11 cellular contexts compared by ENCODE assay signal in genomic region chr1:25569599-25570458, GRCh38. TPM values are rescaled to one million over a fixed set of nuclear protein-coding genes. Genes with fewer than 3 reads are reported as not detected.
DNase-seq lines count a peak whose midpoint lies in the region; ATAC-seq and TF ChIP-seq lines count a peak whose summit lies in the region.
"Had no signal": no experiment of that assay in that cellular context is flagged by ENCODE, and none has a peak within 500 bp of the region (broad histone marks: within the 10 kb centered on the region; RNA-seq: fewer than 3 reads in every experiment).

No MANE protein-coding gene starts in this region.

- DNase-seq in M059J (ENCODE audit: low read depth) = peak; percentile 18
- no peak for DNase-seq in brain microvascular endothelial cell
- DNase-seq in myocyte (ENCODE audit: low read depth) = peak; percentile 61
- DNase-seq in kidney tubule cell (ENCODE audit: low spot score) = no peak
- DNase-seq in activated CD4-positive, alpha-beta T cell treated with anti-CD3 and anti-CD28 coated beads for 48 hours = no peak
- no peak for DNase-seq in posterior vena cava (ENCODE audit: low spot score)

- intact Hi-C loops in posterior vena cava (cut with DNase I) = no loop called here

- H3K4me1 ChIP-seq in gastroesophageal sphincter = peaks cover 0 to 73% (median 39%) of the 10 kb centered on the region in 3 donors

- H3K36me3 ChIP-seq in brain microvascular endothelial cell (replicated peaks) (no peaks in the 10 kb centered on the region), gastroesophageal sphincter (no peaks in the 10 kb centered on the region)
- H3K36me3 ChIP-seq: BLaER1, MG63 had no signal

- no peak for TF ChIP-seq POLR2A in gastroesophageal sphincter (IDR thresholded peaks at IDR 0.05)

- ATAC-seq in gastroesophageal sphincter = no peak

- no peaks in the 10 kb centered on the region for H3K9me3 ChIP-seq in gastroesophageal sphincter
- H3K9me3 ChIP-seq: BLaER1, MG63, suprapubic skin had no signal

- WGBS in gastroesophageal sphincter (ENCODE audit: low coverage in 1 of 2), 2 donors = 83 to 88% methylated on average over 6 to 15 of the region's 18 CpGs

- in situ Hi-C loops in brain microvascular endothelial cell (cut with HindIII; ENCODE audit: low pct_ligation_motif_present, low sequenced_read_pairs) = no loop called here

- H3K27me3 ChIP-seq in brain microvascular endothelial cell (replicated peaks) (no peaks in the 10 kb centered on the region), gastroesophageal sphincter (no peaks in the 10 kb centered on the region)
- H3K27me3 ChIP-seq: BLaER1, MG63, suprapubic skin had no signal

- H3K4me3 ChIP-seq in brain microvascular endothelial cell (ENCODE audit: low read depth, low read length) (no peak overlapping the region), gastroesophageal sphincter (no peak overlapping the region)
- H3K4me3 ChIP-seq: BLaER1, MG63, suprapubic skin had no signal

- H3K27ac ChIP-seq in C4-2B (peak overlapping the region; percentile 84), brain microvascular endothelial cell (peak overlapping the region; percentile 76), gastroesophageal sphincter (peak overlapping the region in 2 of 4 donors; percentile 87 to 92)
- H3K27ac ChIP-seq: BLaER1 had no signal

- TF ChIP-seq EP300 in gastroesophageal sphincter (IDR thresholded peaks at IDR 0.05) = no peak

- TF ChIP-seq CTCF in C4-2B (conservative IDR thresholded peaks at IDR 0.05) (no peak), brain microvascular endothelial cell (IDR thresholded peaks at IDR 0.05; ENCODE audit: low read depth, low read length, missing control alignments) (no peak), gastroesophageal sphincter (IDR thresholded peaks at IDR 0.05) (no peak)

RNA-seq across cellular contexts. Expression of gene LDLRAP1, which starts 26.4 kb away (rescaled TPM):
- total RNA-seq in M059J (2014; rRNA removed; shearing (Covaris generic)) = 14.1 and 16.9 TPM in 2 replicates
- total RNA-seq in myocyte = 10.7 and 13.8 TPM in 2 replicates
- 23.6 TPM for polyA plus RNA-seq in myocyte (2012)
- 10 to 100 TPM; 13.6 to 21.3 (median 17.2) TPM for total RNA-seq in gastroesophageal sphincter
- 10 to 100 TPM; 11.3 to 13.7 TPM for total RNA-seq in posterior vena cava

RNA-seq across cellular contexts. Expression of gene MAN1C1, which starts 46.8 kb away (rescaled TPM):
- 3.3 and 4.4 TPM in 2 replicates for total RNA-seq in M059J (2014; rRNA removed; shearing (Covaris generic))
- total RNA-seq in myocyte (6.6 and 8.8 TPM in 2 replicates), gastroesophageal sphincter (10 to 100 TPM; 20.0 to 38.1 (median 27.8) TPM), posterior vena cava (10 to 100 TPM; 15.0 to 29.4 TPM)
- polyA plus RNA-seq in myocyte (2012) = 0.90 TPM

Comparison
In these comparisons a context has a peak if more than half of its experiments do, and no peak if none do; other contexts are left out.
1. DNase-seq: peak in M059J (single experiment) and myocyte (single experiment); none in brain microvascular endothelial cell (single experiment), kidney tubule cell (single experiment), activated CD4-positive, alpha-beta T cell treated with anti-CD3 and anti-CD28 coated beads for 48 hours (single experiment) and posterior vena cava (single experiment).